ENCODE assay signal across 26 cellular contexts in the genomic region with DNA sequence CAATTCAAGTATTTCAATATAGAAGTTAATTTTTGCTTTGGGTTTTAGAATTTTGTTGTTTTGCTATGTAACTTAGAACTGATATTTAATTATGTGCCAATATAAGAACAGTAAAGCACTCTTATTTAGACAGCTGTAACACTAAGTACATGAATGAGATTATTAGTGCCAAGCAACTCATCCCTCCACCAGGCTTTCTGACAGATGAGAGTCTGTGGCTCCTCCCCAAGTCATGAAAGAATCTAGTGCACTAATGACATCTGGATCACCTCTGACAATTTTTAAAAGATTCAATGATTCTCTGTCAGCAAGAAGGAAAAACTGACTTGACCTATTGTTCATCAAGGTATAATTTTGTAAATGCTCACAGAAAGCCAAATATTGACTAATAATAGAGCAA.
DNase-seq lines count a peak whose midpoint lies in the region; ATAC-seq and TF ChIP-seq lines count a peak whose summit lies in the region.
"Had no signal": no experiment of that assay in that cellular context is flagged by ENCODE, and none has a peak within 500 bp of the region (broad histone marks: within the 10 kb centered on the region; RNA-seq: fewer than 3 reads in every experiment).

No MANE protein-coding gene starts in this region.

- H3K9me2 ChIP-seq in GM23338 (ENCODE audit: insufficient read depth): no peaks in the 10 kb centered on the region

- no peaks in the 10 kb centered on the region for H3K36me3 Mint-ChIP-seq in GM23338 (ENCODE audit: low read depth)

- H3K4me3 Mint-ChIP-seq in GM23338: no peak overlapping the region
- H3K4me3 Mint-ChIP-seq: activated CD4-positive, alpha-beta memory T cell treated with anti-CD3 and anti-CD28 coated beads, Interleukin-2, amount 10 ng/mL, durations not matched to agents 7 days and 5 days; CD4-positive, alpha-beta T cell; HFFc6 had no signal

- H3K27ac Mint-ChIP-seq in GM23338: no peak overlapping the region
- H3K27ac Mint-ChIP-seq: activated CD4-positive, alpha-beta memory T cell treated with anti-CD3 and anti-CD28 coated beads, Interleukin-2, amount 10 ng/mL, durations not matched to agents 7 days and 5 days; CD4-positive, alpha-beta T cell; HFFc6 had no signal

- no peaks in the 10 kb centered on the region for H4K20me1 ChIP-seq in GM23338 (replicated peaks; ENCODE audit: insufficient read depth)

- no peak overlapping the region for H3K4me2 ChIP-seq in GM23338

- no peak overlapping the region for H3K4me3 ChIP-seq in GM23338
- H3K4me3 ChIP-seq: heart right ventricle, thyroid gland had no signal

- no peaks in the 10 kb centered on the region for H3K79me2 ChIP-seq in GM23338 (replicated peaks; ENCODE audit: insufficient read depth)

- H3K4me1 ChIP-seq in foreskin keratinocyte (peaks cover 10% of the 10 kb centered on the region), GM23338 (ENCODE audit: insufficient read depth) (peaks cover 24% of the 10 kb centered on the region)

- H3K36me3 ChIP-seq in GM23338 (ENCODE audit: insufficient read depth): no peaks in the 10 kb centered on the region
- H3K36me3 ChIP-seq: heart right ventricle, neutrophil, thyroid gland had no signal

- peaks cover 25% of the 10 kb centered on the region for H3K4me1 Mint-ChIP-seq in GM23338
- H3K4me1 Mint-ChIP-seq: activated CD4-positive, alpha-beta memory T cell treated with anti-CD3 and anti-CD28 coated beads, Interleukin-2, amount 10 ng/mL, durations not matched to agents 7 days and 5 days had no signal

- no peaks in the 10 kb centered on the region for H3K9me3 Mint-ChIP-seq in GM23338
- H3K9me3 Mint-ChIP-seq: activated CD4-positive, alpha-beta memory T cell treated with anti-CD3 and anti-CD28 coated beads, Interleukin-2, amount 10 ng/mL, durations not matched to agents 7 days and 5 days; CD4-positive, alpha-beta T cell; HFFc6 had no signal

- peak; percentile 35 for ATAC-seq in foreskin keratinocyte
- ATAC-seq in GM23338: no peak
- ATAC-seq in HG02981 (IDR thresholded peaks at IDR 0.05; ENCODE audit: unreplicated experiment): no peak
- ATAC-seq: activated CD4-positive, CD25-positive, alpha-beta regulatory T cell treated with anti-CD3 and anti-CD28 coated beads, Interleukin-2, amount 50 U/mL, for 24 hours had no signal

- DNase-seq in NCI-H1417 (lab: John Stamatoyannopoulos, UW): peak in 2 of 3 experiments; percentile 12 to 78
- peak; percentile 85 for DNase-seq in NCI-H82 (lab: John Stamatoyannopoulos, UW)
- no peak for DNase-seq in foreskin keratinocyte
- DNase-seq in substantia nigra (lab: John Stamatoyannopoulos, UW): peak in 1 of 49 donors; percentile 35
- no peak for DNase-seq in SIG-M5 (lab: John Stamatoyannopoulos, UW)
- no peak for DNase-seq in GM23338 (ENCODE audit: low spot score)
- DNase-seq: activated CD4-positive, alpha-beta memory T cell treated with anti-CD3 and anti-CD28 coated beads, Interleukin-2, amount 10 ng/mL, durations not matched to agents 7 days and 5 days; activated effector memory CD4-positive, alpha-beta T cell treated with anti-CD3 and anti-CD28 coated beads, Interleukin-2, amount 50 U/mL, for 16 hours; CD4-positive, alpha-beta T cell; effector CD8-positive, alpha-beta T cell; erythroblast; foreskin fibroblast; heart right ventricle; HFFc6; left cardiac atrium; mesendoderm; MM.1S; NCI-H1694 treated with DMSO at 0.1 percent for 48 hours; NCI-H226; stimulated activated CD4-positive, alpha-beta T cell treated with anti-CD3 and anti-CD28 coated beads, Interleukin-2, amount 100 ng/mL, for 48 hours; stimulated activated naive CD4-positive, alpha-beta T cell treated with Interleukin-2 at 50 U/mL for 16 hours; T-helper 1 cell; thyroid gland had no signal

- no peak overlapping the region for H2AFZ ChIP-seq in GM23338

- H3K27me3 ChIP-seq in foreskin keratinocyte (no peaks in the 10 kb centered on the region), GM23338 (ENCODE audit: insufficient read depth) (no peaks in the 10 kb centered on the region)
- H3K27me3 ChIP-seq: heart right ventricle, neutrophil, thyroid gland had no signal

- no peak for TF ChIP-seq CTCF in foreskin keratinocyte (conservative IDR thresholded peaks at IDR 0.05)
- TF ChIP-seq CTCF in GM23338 (conservative IDR thresholded peaks at IDR 0.05; ENCODE audit: low read depth in 2 of 2): no peak

- H3K27ac ChIP-seq in foreskin keratinocyte (no peak overlapping the region), substantia nigra (ENCODE audit: low read depth, low read length, poor library complexity, severe bottlenecking) (peak overlapping the region; percentile 64), GM23338 (ENCODE audit: low read depth) (no peak overlapping the region)
- H3K27ac ChIP-seq: heart right ventricle, neutrophil, thyroid gland had no signal

- no peaks in the 10 kb centered on the region for H3F3A ChIP-seq in GM23338 (replicated peaks; ENCODE audit: low read depth)

- H3K27me3 Mint-ChIP-seq in GM23338 (ENCODE audit: insufficient read depth, low read depth, poor library complexity): peaks cover 1% of the 10 kb centered on the region

TF ChIP-seq in GM23338, 12 proteins besides CTCF, POLR2A, EP300 and RAD21 (continues in another document):
- TF ChIP-seq ZNF331 (CRISPR knock-in tag; IDR thresholded peaks at IDR 0.05; ENCODE audit: low read depth) (no peak), POLR2AphosphoS5 (IDR thresholded peaks at IDR 0.05; ENCODE audit: low read depth) (no peak), REST (IDR thresholded peaks at IDR 0.05; ENCODE audit: unreplicated experiment) (no peak), JUNB (IDR thresholded peaks at IDR 0.05; ENCODE audit: unreplicated experiment) (no peak)

Comparison
In these comparisons a context has a peak if more than half of its experiments do, and no peak if none do; other contexts are left out.
1. DNase-seq: peak in NCI-H1417 (2 of 3) and NCI-H82 (single experiment); none in foreskin keratinocyte (0 of 2), SIG-M5 (single experiment) and GM23338 (single experiment).